In the genomic region with DNA sequence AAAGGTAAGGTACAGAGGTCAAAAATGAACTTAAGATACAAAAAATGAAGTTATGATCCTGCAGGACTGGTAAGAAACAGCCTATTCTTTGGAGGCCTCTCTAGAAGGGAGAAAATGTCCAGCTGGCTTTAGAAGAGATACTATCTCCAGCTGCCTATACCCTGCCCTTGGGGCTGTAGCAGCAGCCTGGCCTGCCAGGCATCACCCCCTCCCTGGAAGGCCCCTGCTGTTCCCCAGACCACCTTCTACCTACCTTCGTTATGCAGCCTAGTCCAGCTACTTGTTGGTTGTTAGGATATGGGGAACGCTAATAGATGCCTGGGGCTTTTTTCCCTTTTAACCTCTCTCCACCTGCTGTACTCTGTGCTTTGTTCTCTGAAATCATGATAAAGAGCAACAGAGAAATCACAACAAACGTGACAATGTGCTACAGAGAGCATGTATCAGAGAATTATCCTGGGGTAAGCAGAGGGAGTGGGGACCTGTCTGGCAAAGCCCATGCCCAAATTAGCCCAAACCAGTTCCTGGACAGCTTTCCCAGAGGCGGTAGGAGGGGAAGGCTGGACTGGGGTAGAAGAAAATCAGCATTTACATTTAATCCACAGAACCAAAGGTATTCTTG, we compare ENCODE assay signal across 22 cellular contexts. TPM values are rescaled to one million over a fixed set of nuclear protein-coding genes. Genes with fewer than 3 reads are reported as not detected.
"Had no signal": no experiment of that assay in that cellular context is flagged by ENCODE, and none has a peak within 500 bp of the region (broad histone marks: within the 10 kb centered on the region; RNA-seq: fewer than 3 reads in every experiment).

No MANE protein-coding gene starts in this region.

- H3K4me1 Mint-ChIP-seq: naive B cell, WTC11 had no signal

- H3K36me3 Mint-ChIP-seq: activated naive CD8-positive, alpha-beta T cell; naive B cell; WTC11 had no signal

- H3K4me3 ChIP-seq: cardiac muscle cell, gastroesophageal sphincter, heart left ventricle, mucosa of descending colon, pancreas, smooth muscle cell, stomach, upper lobe of right lung had no signal

- H3K27ac Mint-ChIP-seq: activated CD4-positive, alpha-beta T cell treated with anti-CD3 and anti-CD28 coated beads for 36 hours; activated naive CD8-positive, alpha-beta T cell; dendritic cell treated with granulocyte-macrophage colony-stimulating factor and Interleukin-4, amounts not matched to agents 40 ng/mL and 50 ng/mL, for 4 days; T-helper 2 cell treated with Interferon-gamma antibody and Interleukin-4, amounts not matched to agents 5 μg/mL and 100 μg/mL, for 36 hours; WTC11 had no signal

- DNase-seq: activated CD4-positive, alpha-beta T cell treated with anti-CD3 and anti-CD28 coated beads for 36 hours; activated CD4-positive, alpha-beta T cell treated with anti-CD3 and anti-CD28 coated beads, Interleukin-2, amount 50 U/mL, for 48 hours; activated T-cell treated with anti-CD3 and anti-CD28 coated beads for 4 hours; amniotic stem cell; left ventricle myocardium superior; mucosa of descending colon; naive B cell; pancreas; stimulated activated CD4-positive, alpha-beta T cell treated with anti-CD3 and anti-CD28 coated beads, Interleukin-4, amount 100 ng/mL, for 1 hour; stomach; upper lobe of right lung had no signal

- H3K27me3 Mint-ChIP-seq: activated naive CD8-positive, alpha-beta T cell; dendritic cell treated with granulocyte-macrophage colony-stimulating factor and Interleukin-4, amounts not matched to agents 40 ng/mL and 50 ng/mL, for 4 days had no signal

- H3K9me3 Mint-ChIP-seq: dendritic cell treated with granulocyte-macrophage colony-stimulating factor and Interleukin-4, amounts not matched to agents 40 ng/mL and 50 ng/mL, for 4 days; naive B cell; T-helper 2 cell treated with Interferon-gamma antibody and Interleukin-4, amounts not matched to agents 5 μg/mL and 100 μg/mL, for 36 hours; WTC11 had no signal

- H3K4me3 Mint-ChIP-seq: activated CD4-positive, alpha-beta T cell treated with anti-CD3 and anti-CD28 coated beads for 36 hours; activated naive CD8-positive, alpha-beta T cell; dendritic cell treated with granulocyte-macrophage colony-stimulating factor and Interleukin-4, amounts not matched to agents 40 ng/mL and 50 ng/mL, for 4 days; naive B cell; T-helper 2 cell treated with Interferon-gamma antibody and Interleukin-4, amounts not matched to agents 5 μg/mL and 100 μg/mL, for 36 hours; WTC11 had no signal

RNA-seq across cellular contexts. Expression of a gene that starts 34.5 kb away (rescaled TPM):
- total RNA-seq: activated CD4-positive, alpha-beta T cell treated with anti-CD3 and anti-CD28 coated beads for 36 hours; cardiac muscle cell; esophagus mucosa; gastroesophageal sphincter; kidney epithelial cell; mucosa of descending colon; pancreas; sciatic nerve; smooth muscle cell; stomach; upper lobe of right lung; WTC11 had no signal
